22 cellular contexts compared by ENCODE assay signal in genomic region chr1:54545916-54546635, GRCh38. TPM values are rescaled to one million over a fixed set of nuclear protein-coding genes. Genes with fewer than 3 reads are reported as not detected.
DNase-seq lines count a peak whose midpoint lies in the region; ATAC-seq and TF ChIP-seq lines count a peak whose summit lies in the region.
"Had no signal": no experiment of that assay in that cellular context is flagged by ENCODE, and none has a peak within 500 bp of the region (broad histone marks: within the 10 kb centered on the region; RNA-seq: fewer than 3 reads in every experiment).

No MANE protein-coding gene starts in this region.

- H3K27ac ChIP-seq in HEK293 (ENCODE audit: extremely low read depth, low read depth, low read length), result no peak overlapping the region
- H3K27ac ChIP-seq in trophoblast cell (ENCODE audit: low read depth, low read length), result no peak overlapping the region
- no peak overlapping the region for H3K27ac ChIP-seq in PC-3 (ENCODE audit: low read length)
- H3K27ac ChIP-seq: SJCRH30 had no signal

- H4K12ac ChIP-seq in trophoblast cell (ENCODE audit: low read depth, low read length), result no peak overlapping the region

- H3K9me3 ChIP-seq in HEK293 (ENCODE audit: control insufficient read depth, insufficient read depth, low read depth, low read length), result no peaks in the 10 kb centered on the region
- no peaks in the 10 kb centered on the region for H3K9me3 ChIP-seq in trophoblast cell (ENCODE audit: insufficient read depth, low read depth, low read length)
- no peaks in the 10 kb centered on the region for H3K9me3 ChIP-seq in PC-3 (ENCODE audit: low read length)
- H3K9me3 ChIP-seq: adrenal gland, breast epithelium, SJCRH30, tibial artery had no signal

- H2AK5ac ChIP-seq in trophoblast cell (ENCODE audit: low read length), result peak overlapping the region; percentile 16

- H3K4me2 ChIP-seq in trophoblast cell (ENCODE audit: low read length), result no peak overlapping the region
- no peak overlapping the region for H3K4me2 ChIP-seq in PC-3 (ENCODE audit: low read length)

- no CpG with 5 or more reads among the region's 11 CpGs for WGBS in trophoblast cell (ENCODE audit: extremely low coverage, insufficient coverage, insufficient read length)

- no peak overlapping the region for H3K23ac ChIP-seq in trophoblast cell (ENCODE audit: low read length)

- no peak for TF ChIP-seq CTCF in HEK293 (tag by site-specific recombination; IDR thresholded peaks at IDR 0.05)
- TF ChIP-seq CTCF in PC-3 (conservative IDR thresholded peaks at IDR 0.05; ENCODE audit: low read depth, low read length), result no peak

- H3K27me3 ChIP-seq in trophoblast cell (ENCODE audit: insufficient read depth, low read length), result no peaks in the 10 kb centered on the region
- H3K27me3 ChIP-seq in PC-3 (ENCODE audit: low read length), result no peaks in the 10 kb centered on the region
- H3K27me3 ChIP-seq: adrenal gland, breast epithelium, SJCRH30, tibial artery had no signal

- no peaks in the 10 kb centered on the region for H3K36me3 Mint-ChIP-seq in dendritic cell treated with granulocyte-macrophage colony-stimulating factor and Interleukin-4, amounts not matched to agents 40 ng/mL and 50 ng/mL, for 4 days (ENCODE audit: low read depth)

- no peak overlapping the region for H3K4me3 Mint-ChIP-seq in dendritic cell treated with granulocyte-macrophage colony-stimulating factor and Interleukin-4, amounts not matched to agents 40 ng/mL and 50 ng/mL, for 4 days
- H3K4me3 Mint-ChIP-seq: activated CD8-positive, alpha-beta T cell treated with anti-CD3 and anti-CD28 coated beads for 36 hours; CD14-positive monocyte; stimulated activated naive CD8-positive, alpha-beta T cell treated with anti-CD3 and anti-CD28 coated beads, Interleukin-15, amount 100 ng/mL, for 72 hours had no signal

- H3K4ac ChIP-seq in trophoblast cell (ENCODE audit: low read depth, low read length), result peak overlapping the region; percentile 67

- peak overlapping the region; percentile 63 for H3K27ac Mint-ChIP-seq in dendritic cell treated with granulocyte-macrophage colony-stimulating factor and Interleukin-4, amounts not matched to agents 40 ng/mL and 50 ng/mL, for 4 days
- H3K27ac Mint-ChIP-seq: activated CD8-positive, alpha-beta T cell treated with anti-CD3 and anti-CD28 coated beads for 36 hours; stimulated activated naive CD8-positive, alpha-beta T cell treated with anti-CD3 and anti-CD28 coated beads, Interleukin-15, amount 100 ng/mL, for 72 hours had no signal

- H3K27me3 Mint-ChIP-seq in dendritic cell treated with granulocyte-macrophage colony-stimulating factor and Interleukin-4, amounts not matched to agents 40 ng/mL and 50 ng/mL, for 4 days, result peaks cover 10% of the 10 kb centered on the region
- H3K27me3 Mint-ChIP-seq: activated CD8-positive, alpha-beta T cell treated with anti-CD3 and anti-CD28 coated beads for 36 hours; stimulated activated naive CD8-positive, alpha-beta T cell treated with anti-CD3 and anti-CD28 coated beads, Interleukin-15, amount 100 ng/mL, for 72 hours had no signal

- H3K4me1 ChIP-seq in HEK293 (ENCODE audit: control insufficient read depth, insufficient read depth, low read length), result no peaks in the 10 kb centered on the region; the same call in 1 of the 2 replicates
- peaks cover 42 to 56% of the 10 kb centered on the region in 2 experiments for H3K4me1 ChIP-seq in trophoblast cell (ENCODE audit: control insufficient read depth in 1 of 2, insufficient read depth in 2 of 2, low read length in 2 of 2)
- H3K4me1 ChIP-seq in PC-3 (ENCODE audit: insufficient read depth, low read length), result no peaks in the 10 kb centered on the region
- H3K4me1 ChIP-seq: breast epithelium had no signal

- intact Hi-C loops in dendritic cell treated with granulocyte-macrophage colony-stimulating factor and Interleukin-4, amounts not matched to agents 40 ng/mL and 50 ng/mL, for 4 days (cut with micrococcal nuclease), result no loop called here
- intact Hi-C loops in PC-3 (cut with micrococcal nuclease), result no loop called here

- H3K9ac ChIP-seq in trophoblast cell (ENCODE audit: low read length), result no peak overlapping the region
- H3K9ac ChIP-seq in PC-3 (ENCODE audit: low read length), result no peak overlapping the region

- peaks cover 45% of the 10 kb centered on the region for H3K79me1 ChIP-seq in trophoblast cell (ENCODE audit: low read length)

- peaks cover 9% of the 10 kb centered on the region for H3K79me2 ChIP-seq in trophoblast cell (ENCODE audit: control insufficient read depth, insufficient read depth, low read length, poor library complexity)
- no peaks in the 10 kb centered on the region for H3K79me2 ChIP-seq in PC-3 (ENCODE audit: low read length)

- BruUV-seq in PC-3 (replicated peaks; lab: Mats Ljungman, UMichigan), result no TSS peak

- CTCF ChIA-PET in HEK293 (lab: Yijun Ruan, JAX) (no interaction called here), PC-3 (lab: Charles Lee) (no interaction called here)

- no peaks in the 10 kb centered on the region for H3K9me2 ChIP-seq in PC-3 (replicated peaks; ENCODE audit: low read length)

- H2AFZ ChIP-seq in trophoblast cell (ENCODE audit: insufficient read depth, low read length, poor library complexity) (no peak overlapping the region), PC-3 (ENCODE audit: low read length) (no peak overlapping the region)

- peak overlapping the region; percentile 69 for H2BK120ac ChIP-seq in trophoblast cell (ENCODE audit: insufficient read depth, low read length, poor library complexity)

- POLR2A ChIA-PET in HEK293 (lab: Yijun Ruan, JAX), result no interaction called here
- POLR2A ChIA-PET in PC-3 (lab: Charles Lee; ENCODE audit: unreplicated experiment), result no interaction called here

- no peaks in the 10 kb centered on the region for H4K20me1 ChIP-seq in PC-3 (ENCODE audit: low read length)

- H4K8ac ChIP-seq in trophoblast cell (ENCODE audit: low read depth, low read length), result peak overlapping the region; percentile 43

- no peak overlapping the region for H3K4me3 ChIP-seq in HEK293 (ENCODE audit: low read depth, low read length)
- no peak overlapping the region for H3K4me3 ChIP-seq in trophoblast cell (ENCODE audit: low read depth, low read length)
- H3K4me3 ChIP-seq in PC-3 (ENCODE audit: low read length), result no peak overlapping the region
- H3K4me3 ChIP-seq: adrenal gland, breast epithelium, SJCRH30, tibial artery had no signal

- no peak for ATAC-seq in HG03025 (IDR thresholded peaks at IDR 0.05; ENCODE audit: low FRiP score, unreplicated experiment)
- no peak for ATAC-seq in activated CD4-positive, CD25-positive, alpha-beta regulatory T cell treated with anti-CD3 and anti-CD28 coated beads, Interleukin-2, amount 50 U/mL, for 24 hours
- no peak for ATAC-seq in PC-3
- ATAC-seq: activated CD8-positive, alpha-beta T cell treated with anti-CD3 and anti-CD28 coated beads for 36 hours; Panc1; stimulated activated naive CD8-positive, alpha-beta T cell treated with anti-CD3 and anti-CD28 coated beads, Interleukin-15, amount 100 ng/mL, for 72 hours had no signal

- H3K14ac ChIP-seq in trophoblast cell (ENCODE audit: low read length), result peak overlapping the region; percentile 50

- peak overlapping the region; percentile 6 for H2BK5ac ChIP-seq in trophoblast cell (ENCODE audit: low read depth, low read length, poor library complexity)

- H4K91ac ChIP-seq in trophoblast cell (ENCODE audit: low read depth, low read length), result peak overlapping the region; percentile 37

- H3K36me3 ChIP-seq in HEK293 (ENCODE audit: control insufficient read depth in 2 of 2, insufficient read depth in 1 of 2, low read length in 2 of 2) (no peaks in the 10 kb centered on the region), trophoblast cell (ENCODE audit: control insufficient read depth in 1 of 2, insufficient read depth in 2 of 2, low read length in 2 of 2) (no peaks in the 10 kb centered on the region), PC-3 (ENCODE audit: low read depth, low read length) (no peaks in the 10 kb centered on the region)
- H3K36me3 ChIP-seq: adrenal gland, breast epithelium, SJCRH30, tibial artery had no signal

- no peaks in the 10 kb centered on the region for H3F3A ChIP-seq in PC-3 (ENCODE audit: low read length, unreplicated experiment)

- DNase-seq in GF-D8 (lab: John Stamatoyannopoulos, UW) (peak; percentile 7), trophoblast cell (no peak), PC-3 (no peak)
- no peak for DNase-seq in stimulated activated CD8-positive, alpha-beta memory T cell treated with anti-CD3 and anti-CD28 coated beads, Interleukin-4, amount 100 ng/mL, for 48 hours
- DNase-seq: activated CD8-positive, alpha-beta T cell treated with anti-CD3 and anti-CD28 coated beads for 36 hours; activated effector memory CD4-positive, alpha-beta T cell treated with anti-CD3 and anti-CD28 coated beads, Interleukin-2, amount 50 U/mL, for 16 hours; adrenal gland; cortex of kidney; MM.1S; NCI-H1436 treated with DMSO at 0.1 percent for 48 hours; NCI-H510A; occipital lobe; stimulated activated naive CD8-positive, alpha-beta T cell treated with anti-CD3 and anti-CD28 coated beads, Interleukin-15, amount 100 ng/mL, for 72 hours; tibial artery had no signal

- no peaks in the 10 kb centered on the region for H3K9me3 Mint-ChIP-seq in dendritic cell treated with granulocyte-macrophage colony-stimulating factor and Interleukin-4, amounts not matched to agents 40 ng/mL and 50 ng/mL, for 4 days
- H3K9me3 Mint-ChIP-seq: activated CD8-positive, alpha-beta T cell treated with anti-CD3 and anti-CD28 coated beads for 36 hours; CD14-positive monocyte; stimulated activated naive CD8-positive, alpha-beta T cell treated with anti-CD3 and anti-CD28 coated beads, Interleukin-15, amount 100 ng/mL, for 72 hours had no signal

- peak overlapping the region; percentile 89 for H3K18ac ChIP-seq in trophoblast cell (ENCODE audit: low read length)

- H2BK12ac ChIP-seq in trophoblast cell (ENCODE audit: low read length), result peak overlapping the region; percentile 91

- peaks cover 69% of the 10 kb centered on the region for H3K4me1 Mint-ChIP-seq in dendritic cell treated with granulocyte-macrophage colony-stimulating factor and Interleukin-4, amounts not matched to agents 40 ng/mL and 50 ng/mL, for 4 days (ENCODE audit: low read depth)

TF ChIP-seq in HEK293, 187 proteins besides CTCF, POLR2A, EP300 and RAD21:
- TF ChIP-seq SCRT2 (tag by site-specific recombination; IDR thresholded peaks at IDR 0.05) (peak; percentile 85), ZNF558 (tag by site-specific recombination; IDR thresholded peaks at IDR 0.05) (no peak), SCRT1 (tag by site-specific recombination; IDR thresholded peaks at IDR 0.05; ENCODE audit: borderline replicate concordance) (peak; percentile 78; the same call in 1 of the 2 replicates), ZNF169 (tag by site-specific recombination; IDR thresholded peaks at IDR 0.05) (no peak)

RNA-seq across cellular contexts. Expression of gene ACOT11, which starts 2.0 kb away (rescaled TPM):
- polyA plus RNA-seq in trophoblast cell (2013), result 4.2 and 5.0 TPM in 2 replicates
- total RNA-seq in PC-3 (2014; rRNA removed), result 4.1 and 5.0 TPM in 2 replicates
